Comparison of ENCODE assay signal across 15 cellular contexts in genomic region chr1:70195342-70195741, GRCh38. TPM values are rescaled to one million over a fixed set of nuclear protein-coding genes. Genes with fewer than 3 reads are reported as not detected.
DNase-seq lines count a peak whose midpoint lies in the region; ATAC-seq and TF ChIP-seq lines count a peak whose summit lies in the region.
"Had no signal": no experiment of that assay in that cellular context is flagged by ENCODE, and none has a peak within 500 bp of the region (broad histone marks: within the 10 kb centered on the region; RNA-seq: fewer than 3 reads in every experiment).

No MANE protein-coding gene starts in this region.

- peaks cover 28% of the 10 kb centered on the region for H4K20me1 ChIP-seq in Loucy (ENCODE audit: insufficient read depth, low read length, poor library complexity, severe bottlenecking)

- H3K36me3 ChIP-seq in Loucy (ENCODE audit: insufficient read depth, low read length) (no peaks in the 10 kb centered on the region), left ventricle myocardium inferior (no peaks in the 10 kb centered on the region)
- H3K36me3 ChIP-seq: tibial nerve had no signal

- ATAC-seq in GM18867 (IDR thresholded peaks at IDR 0.05; ENCODE audit: unreplicated experiment): peak; percentile 84
- ATAC-seq in GM21423 (IDR thresholded peaks at IDR 0.05; ENCODE audit: unreplicated experiment): peak; percentile 93
- ATAC-seq in HG03064 (IDR thresholded peaks at IDR 0.05; ENCODE audit: low read depth, unreplicated experiment): peak; percentile 66
- ATAC-seq: SK-N-SH treated with all-trans-retinoic acid at 6 μM for 48 hours had no signal

- no peak for TF ChIP-seq CTCF in Loucy (conservative IDR thresholded peaks at IDR 0.05; ENCODE audit: low read length)
- no peak for TF ChIP-seq CTCF in left ventricle myocardium inferior (IDR thresholded peaks at IDR 0.05; ENCODE audit: borderline replicate concordance)

- in situ Hi-C loops in ACHN (cut with HindIII; ENCODE audit: low pct_ligation_motif_present, low pct_unique_long_range_greater_than_20kb, low sequenced_read_pairs): no loop called here

- H3K27me3 ChIP-seq in Loucy (ENCODE audit: insufficient read depth, low read length, poor library complexity, severe bottlenecking) (no peaks in the 10 kb centered on the region), left ventricle myocardium inferior (ENCODE audit: low read depth) (no peaks in the 10 kb centered on the region)
- H3K27me3 ChIP-seq: tibial nerve had no signal

- DNase-seq in NCI-H1048 (lab: John Stamatoyannopoulos, UW) (no peak), left ventricle myocardium inferior (no peak), ACHN (no peak)
- DNase-seq in activated naive CD4-positive, alpha-beta T cell treated with anti-CD3 and anti-CD28 coated beads, Interleukin-2, amount 50 U/mL, for 16 hours: no peak
- DNase-seq: activated naive CD4-positive, alpha-beta T cell treated with anti-CD3 and anti-CD28 coated beads for 36 hours; Caco-2; GDM1; NCI-H345; stimulated activated CD4-positive, alpha-beta T cell treated with anti-CD3 and anti-CD28 coated beads, Interleukin-1b, Interleukin-23, amount 100 ng/mL, for 48 hours had no signal

- H3K9ac ChIP-seq in Loucy (ENCODE audit: low read depth, low read length, poor library complexity, severe bottlenecking): no peak overlapping the region

- H3K4me3 ChIP-seq in Loucy (ENCODE audit: low read length, poor library complexity, severe bottlenecking): no peak overlapping the region
- no peak overlapping the region for H3K4me3 ChIP-seq in left ventricle myocardium inferior
- H3K4me3 ChIP-seq: tibial nerve had no signal

- H3K4me1 ChIP-seq in Loucy (ENCODE audit: insufficient read depth, low read length, poor library complexity, severe bottlenecking) (peaks cover 5% of the 10 kb centered on the region), left ventricle myocardium inferior (no peaks in the 10 kb centered on the region)
- H3K4me1 ChIP-seq: Caco-2 had no signal

- intact Hi-C loops in left ventricle myocardium inferior (cut with micrococcal nuclease): no loop called here

- H3F3A ChIP-seq in Loucy (ENCODE audit: low read depth): no peaks in the 10 kb centered on the region

- H3K9me2 ChIP-seq in Loucy (replicated peaks; ENCODE audit: low read depth, low read length): no peaks in the 10 kb centered on the region

- peaks cover 75% of the 10 kb centered on the region for H3K79me2 ChIP-seq in Loucy (ENCODE audit: insufficient read depth, low read length)

- no peak overlapping the region for H2AFZ ChIP-seq in Loucy (ENCODE audit: low read length)

- H3K9me3 ChIP-seq in Loucy (ENCODE audit: insufficient read depth, low read depth, low read length): no peaks in the 10 kb centered on the region
- H3K9me3 ChIP-seq in left ventricle myocardium inferior (replicated peaks): peaks cover 5% of the 10 kb centered on the region
- H3K9me3 ChIP-seq: Caco-2, tibial nerve had no signal

- H3K4me2 ChIP-seq in Loucy (ENCODE audit: low read depth, low read length, poor library complexity, severe bottlenecking): peak overlapping the region; percentile 44

- H3K27ac ChIP-seq in left ventricle myocardium inferior (replicated peaks): no peak overlapping the region
- H3K27ac ChIP-seq: tibial nerve had no signal

RNA-seq across cellular contexts. Expression of gene LRRC40, which starts 10.0 kb away (rescaled TPM):
- 9.0 TPM for total RNA-seq in left ventricle myocardium inferior

RNA-seq across cellular contexts. Expression of gene SRSF11, which starts 25.8 kb away (rescaled TPM):
- total RNA-seq in left ventricle myocardium inferior: 48.6 TPM
